ENCODE assay signal across 18 cellular contexts in the genomic region with DNA sequence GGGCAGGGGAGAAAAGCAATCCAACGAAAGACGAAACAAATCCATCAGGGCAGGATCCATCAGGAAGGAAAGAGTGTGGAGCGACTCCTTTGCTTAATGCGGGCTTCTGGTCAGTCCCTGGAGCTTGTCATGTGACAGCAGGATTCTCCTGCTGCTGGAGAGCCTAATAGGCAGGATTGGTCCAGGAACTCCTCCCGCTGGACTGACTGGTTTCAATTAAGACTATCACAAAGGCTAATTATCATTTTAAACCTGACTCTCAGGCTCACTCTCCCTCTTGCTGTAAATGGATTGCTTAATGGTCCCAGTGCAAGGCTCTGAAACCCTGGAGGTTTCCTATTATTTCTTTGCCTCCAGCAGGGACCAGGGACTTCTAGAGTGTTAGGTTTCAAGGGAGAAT.
"Had no signal": no experiment of that assay in that cellular context is flagged by ENCODE, and none has a peak within 500 bp of the region (broad histone marks: within the 10 kb centered on the region; RNA-seq: fewer than 3 reads in every experiment).

No MANE protein-coding gene starts in this region.

- H3K36me3 ChIP-seq: gastroesophageal sphincter, lower lobe of right lung, neutrophil, pancreas, right lobe of liver, tibial nerve, uterus had no signal

- ATAC-seq: esophagus mucosa; gastroesophageal sphincter; lower lobe of right lung; naive thymus-derived CD8-positive, alpha-beta T cell; pancreas; right lobe of liver had no signal

- FAIRE-seq: endometrium, pancreas, small intestine had no signal

- H3K27me3 ChIP-seq: gastroesophageal sphincter, neutrophil, pancreas, right lobe of liver, tibial nerve, uterus had no signal

- DNase-seq: activated B cell treated with CpG ODN at 0.5 μM for 24 hours; activated CD4-positive, alpha-beta memory T cell treated with anti-CD3 and anti-CD28 coated beads, Interleukin-2, amount 10 ng/mL, durations not matched to agents 7 days and 5 days; activated CD4-positive, alpha-beta T cell treated with anti-CD3 and anti-CD28 coated beads for 48 hours; activated naive CD4-positive, alpha-beta T cell treated with anti-CD3 and anti-CD28 coated beads for 36 hours; activated T-cell treated with anti-CD3 and anti-CD28 coated beads, Interleukin-2, amount 50 U/mL, for 24 hours; lower lobe of right lung; naive thymus-derived CD8-positive, alpha-beta T cell; pancreas; right lobe of liver; small intestine; stimulated activated CD4-positive, alpha-beta T cell treated with anti-CD3 and anti-CD28 coated beads, Interleukin-15, amount 100 ng/mL, for 24 hours; stimulated activated CD4-positive, alpha-beta T cell treated with anti-CD3 and anti-CD28 coated beads, Interleukin-2, amount 100 ng/mL, for 48 hours; uterus had no signal

- H3K4me1 ChIP-seq: gastroesophageal sphincter, lower lobe of right lung, pancreas, right lobe of liver, tibial nerve, uterus had no signal

- H3K9me3 ChIP-seq: gastroesophageal sphincter, lower lobe of right lung, neutrophil, pancreas, right lobe of liver, tibial nerve, uterus had no signal

- H3K27ac ChIP-seq: gastroesophageal sphincter, lower lobe of right lung, neutrophil, pancreas, right lobe of liver, tibial nerve, uterus had no signal

- H3K4me3 ChIP-seq: gastroesophageal sphincter, lower lobe of right lung, pancreas, right lobe of liver, tibial nerve, uterus had no signal
